Comparison of ENCODE assay signal across 8 cellular contexts in the genomic region with DNA sequence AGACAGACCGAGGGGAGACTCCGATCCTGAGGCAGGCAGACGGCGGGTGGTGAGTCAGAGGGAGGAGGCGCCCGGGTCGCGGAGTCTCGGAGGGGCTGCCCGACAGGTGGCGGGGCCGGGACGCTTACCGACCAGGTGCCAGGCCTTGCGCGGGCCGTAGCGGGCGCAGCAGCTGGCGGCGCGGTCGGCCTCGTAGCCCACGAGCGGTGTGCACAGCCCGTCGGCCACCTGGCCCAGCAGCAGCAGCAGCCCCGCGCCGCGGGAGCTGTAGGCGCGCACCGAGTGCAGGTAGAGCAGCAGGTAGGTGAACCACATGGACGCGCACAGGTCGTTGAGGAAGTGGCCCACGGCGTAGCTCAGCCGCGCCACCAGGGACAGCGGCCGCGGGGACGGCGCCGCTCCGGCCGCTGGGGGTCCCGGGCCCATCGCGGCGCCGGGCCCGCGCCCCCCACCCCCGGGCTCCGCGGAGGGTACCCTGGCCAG. TPM values are rescaled to one million over a fixed set of nuclear protein-coding genes. Genes with fewer than 3 reads are reported as not detected.
DNase-seq lines count a peak whose midpoint lies in the region; ATAC-seq and TF ChIP-seq lines count a peak whose summit lies in the region.

No MANE protein-coding gene starts in this region.

- H3K4me3 Mint-ChIP-seq in stimulated activated naive B cell treated with anti-CD40 and anti-IgM and Interleukin-4, amounts not matched to agents 10 μg/mL and 1 μg/mL and 100 μg/mL, for 72 hours = peak overlapping the region; percentile 90 to 100

- no peaks in the 10 kb centered on the region for H3K9me3 ChIP-seq in mucosa of descending colon

- in situ Hi-C loops in ACHN (cut with HindIII; ENCODE audit: low pct_ligation_motif_present, low pct_unique_long_range_greater_than_20kb, low sequenced_read_pairs) = no loop called here

- peak overlapping the region; percentile 97 for H3K27ac Mint-ChIP-seq in stimulated activated naive B cell treated with anti-CD40 and anti-IgM and Interleukin-4, amounts not matched to agents 10 μg/mL and 1 μg/mL and 100 μg/mL, for 72 hours

- intact Hi-C loops in mucosa of descending colon (cut with DNase I, micrococcal nuclease) = no loop called here

- H3K36me3 Mint-ChIP-seq in stimulated activated naive B cell treated with anti-CD40 and anti-IgM and Interleukin-4, amounts not matched to agents 10 μg/mL and 1 μg/mL and 100 μg/mL, for 72 hours = peaks cover 24 to 34% of the 10 kb centered on the region in 2 donors

- H3K4me1 ChIP-seq in mucosa of descending colon (ENCODE audit: low read depth) = peaks cover 17% of the 10 kb centered on the region

- no peaks in the 10 kb centered on the region for H3K9me3 Mint-ChIP-seq in stimulated activated naive B cell treated with anti-CD40 and anti-IgM and Interleukin-4, amounts not matched to agents 10 μg/mL and 1 μg/mL and 100 μg/mL, for 72 hours

- no peaks in the 10 kb centered on the region for H3K27me3 Mint-ChIP-seq in stimulated activated naive B cell treated with anti-CD40 and anti-IgM and Interleukin-4, amounts not matched to agents 10 μg/mL and 1 μg/mL and 100 μg/mL, for 72 hours

- ATAC-seq in GM19043 (IDR thresholded peaks at IDR 0.05; ENCODE audit: low read depth, unreplicated experiment) (peak; percentile 8), mucosa of descending colon (peak; percentile 42)
- ATAC-seq in stimulated activated naive B cell treated with anti-CD40 and anti-IgM and Interleukin-4, amounts not matched to agents 10 μg/mL and 1 μg/mL and 100 μg/mL, for 72 hours (replicated peaks) = peak; percentile 28 to 37

- H3K27ac ChIP-seq in coronary artery = peak overlapping the region in 1 of 2 donors; percentile 90

- H3K4me3 ChIP-seq in coronary artery (peak overlapping the region; percentile 98), mucosa of descending colon (peak overlapping the region; percentile 70)

- TF ChIP-seq CTCF in coronary artery (IDR thresholded peaks at IDR 0.05) = no peak
- TF ChIP-seq CTCF in mucosa of descending colon (IDR thresholded peaks at IDR 0.05) = no peak

- no peaks in the 10 kb centered on the region for H3K36me3 ChIP-seq in mucosa of descending colon (ENCODE audit: low read depth)

- H3K4me1 Mint-ChIP-seq in stimulated activated naive B cell treated with anti-CD40 and anti-IgM and Interleukin-4, amounts not matched to agents 10 μg/mL and 1 μg/mL and 100 μg/mL, for 72 hours = peaks cover 39 to 66% of the 10 kb centered on the region in 2 donors

- DNase-seq in ACHN (peak; percentile 44), HPDE6-E6E7 (ENCODE audit: extremely low spot score) (peak; percentile 66), coronary artery (ENCODE audit: low spot score) (no peak), mucosa of descending colon (peak in 2 of 3 donors; percentile 63 to 77), superior temporal gyrus (ENCODE audit: extremely low spot score) (no peak)
- DNase-seq in activated CD4-positive, alpha-beta T cell treated with anti-CD3 and anti-CD28 coated beads for 1 hour = peak; percentile 55
- no peak for DNase-seq in stimulated activated naive B cell treated with anti-CD40 and anti-IgM and Interleukin-4, amounts not matched to agents 10 μg/mL and 1 μg/mL and 100 μg/mL, for 72 hours

RNA-seq across cellular contexts. Expression of a gene that starts 0.4 kb away (rescaled TPM):
- total RNA-seq in mucosa of descending colon = 10 to 100 TPM; 25.0 to 43.6 (median 36.8) TPM

RNA-seq across cellular contexts. Expression of a gene that starts 15.7 kb away (rescaled TPM):
- 10 to 100 TPM; 79.9 to 81.9 (median 81.4) TPM for total RNA-seq in mucosa of descending colon

RNA-seq across cellular contexts. Expression of a gene that starts 18.0 kb away (rescaled TPM):
- 1 to 10 TPM; 3.2 to 6.0 (median 3.4) TPM for total RNA-seq in mucosa of descending colon

RNA-seq across cellular contexts. Expression of a gene that starts 28.3 kb away (rescaled TPM):
- total RNA-seq in mucosa of descending colon = 1 to 10 TPM in 1 of 3 donors, under 1 TPM in 2; 0.34 to 1.1 (median 0.58) TPM

RNA-seq across cellular contexts. Expression of a gene that starts 49.7 kb away (rescaled TPM):
- total RNA-seq in mucosa of descending colon = 1 to 10 TPM in 2 of 3 donors, under 1 TPM in 1; 0.72 to 2.3 (median 1.1) TPM

Comparison
In these comparisons a context has a peak if more than half of its experiments do, and no peak if none do; other contexts are left out.
1. DNase-seq: peak in ACHN (single experiment), HPDE6-E6E7 (single experiment), activated CD4-positive, alpha-beta T cell treated with anti-CD3 and anti-CD28 coated beads for 1 hour (single experiment) and mucosa of descending colon (2 of 3); none in coronary artery (single experiment), stimulated activated naive B cell treated with anti-CD40 and anti-IgM and Interleukin-4, amounts not matched to agents 10 μg/mL and 1 μg/mL and 100 μg/mL, for 72 hours (single experiment) and superior temporal gyrus (single experiment).
2. Peak in every context shown above with its lines, with median percentiles within 50 percentile points of each other: ATAC-seq.